ENCODE assay signal across 22 cellular contexts in the genomic region with DNA sequence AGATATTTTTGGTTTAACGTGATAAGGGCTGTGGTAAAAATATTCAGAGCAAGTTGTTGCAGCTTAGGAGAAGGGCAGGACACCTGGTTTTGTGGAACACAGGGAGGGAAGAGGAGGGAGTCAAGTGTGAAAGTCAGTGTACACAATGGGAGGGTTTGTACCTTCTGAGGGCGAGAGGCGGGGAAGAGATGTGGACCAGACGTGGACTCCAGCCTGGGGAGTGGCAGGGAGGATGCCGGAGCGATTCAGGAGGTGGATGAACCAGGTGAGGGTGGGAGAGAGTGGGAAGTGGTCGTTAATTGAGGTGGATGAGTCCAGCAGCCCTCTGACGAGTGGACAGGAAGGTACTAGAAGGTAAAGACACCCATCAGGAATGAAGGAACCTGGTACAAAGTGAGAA.
"Had no signal": no experiment of that assay in that cellular context is flagged by ENCODE, and none has a peak within 500 bp of the region (broad histone marks: within the 10 kb centered on the region; RNA-seq: fewer than 3 reads in every experiment).

No MANE protein-coding gene starts in this region.

- H3K27me3 Mint-ChIP-seq: activated T-cell treated with anti-CD3 and anti-CD28 coated beads, Interleukin-2, amount 50 U/mL, for 24 hours had no signal

- H3K4me3 ChIP-seq: coronary artery, hepatocyte, lower lobe of right lung, thyroid gland had no signal

- H3K4me2 ChIP-seq: hepatocyte had no signal

- ATAC-seq: activated CD8-positive, alpha-beta T cell treated with anti-CD3 and anti-CD28 coated beads, Interleukin-2, amount 10 ng/mL, durations not matched to agents 7 days and 5 days; left cardiac atrium; lower lobe of right lung; natural killer cell treated with Interleukin-12 subunit alpha and Interleukin-12 subunit beta and Interleukin-15 and Interleukin-18, amount 100 ng/mL, for 72 hours; WTC11 had no signal

- H2AFZ ChIP-seq: hepatocyte had no signal

- H3K79me2 ChIP-seq: hepatocyte had no signal

- H3K36me3 Mint-ChIP-seq: natural killer cell treated with Interleukin-12 subunit alpha and Interleukin-12 subunit beta and Interleukin-15 and Interleukin-18, amount 100 ng/mL, for 72 hours; WTC11 had no signal

- H3K27ac Mint-ChIP-seq: activated CD8-positive, alpha-beta T cell treated with anti-CD3 and anti-CD28 coated beads, Interleukin-2, amount 10 ng/mL, durations not matched to agents 7 days and 5 days; activated naive CD4-positive, alpha-beta T cell treated with anti-CD3 and anti-CD28 coated beads for 36 hours; activated T-cell treated with anti-CD3 and anti-CD28 coated beads, Interleukin-2, amount 50 U/mL, for 24 hours; T-helper 2 cell treated with Interferon-gamma antibody and Interleukin-4, amounts not matched to agents 5 μg/mL and 100 μg/mL, for 36 hours; WTC11 had no signal

- H3K9me3 Mint-ChIP-seq: activated naive CD4-positive, alpha-beta T cell treated with anti-CD3 and anti-CD28 coated beads for 36 hours; activated T-cell treated with anti-CD3 and anti-CD28 coated beads, Interleukin-2, amount 50 U/mL, for 24 hours; T-helper 2 cell treated with Interferon-gamma antibody and Interleukin-4, amounts not matched to agents 5 μg/mL and 100 μg/mL, for 36 hours had no signal

- H3K27me3 ChIP-seq: brain microvascular endothelial cell, hepatocyte, thyroid gland had no signal

- DNase-seq: activated CD4-positive, alpha-beta T cell treated with anti-CD3 and anti-CD28 coated beads for 4 hours; activated CD8-positive, alpha-beta T cell treated with anti-CD3 and anti-CD28 coated beads, Interleukin-2, amount 10 ng/mL, durations not matched to agents 7 days and 5 days; activated naive CD4-positive, alpha-beta T cell treated with anti-CD3 and anti-CD28 coated beads for 36 hours; activated T-cell treated with anti-CD3 and anti-CD28 coated beads, Interleukin-2, amount 50 U/mL, for 24 hours; aorta; brain microvascular endothelial cell; central memory CD4-positive, alpha-beta T cell; effector CD4-positive, alpha-beta T cell; left cardiac atrium; lower lobe of right lung; stimulated activated CD4-positive, alpha-beta T cell treated with anti-CD3 and anti-CD28 coated beads, Interleukin-12 subunit alpha, Interleukin-12 subunit beta, amount 100 ng/mL, for 4 hours; stimulated activated CD4-positive, alpha-beta T cell treated with anti-CD3 and anti-CD28 coated beads, Interleukin-1b, Interleukin-23, amount 100 ng/mL, for 48 hours; stimulated activated CD8-positive, alpha-beta memory T cell treated with anti-CD3 and anti-CD28 coated beads, Interleukin-4, amount 100 ng/mL, for 48 hours; stimulated activated naive CD4-positive, alpha-beta T cell treated with Interleukin-2 at 50 U/mL for 16 hours; thyroid gland had no signal

- FAIRE-seq: TTC549, urothelium cell line had no signal

- H3K27ac ChIP-seq: brain microvascular endothelial cell, coronary artery, hepatocyte, lower lobe of right lung, thyroid gland had no signal

- H3K36me3 ChIP-seq: brain microvascular endothelial cell, lower lobe of right lung, thyroid gland had no signal

- H3K4me3 Mint-ChIP-seq: activated CD8-positive, alpha-beta T cell treated with anti-CD3 and anti-CD28 coated beads, Interleukin-2, amount 10 ng/mL, durations not matched to agents 7 days and 5 days; activated naive CD4-positive, alpha-beta T cell treated with anti-CD3 and anti-CD28 coated beads for 36 hours; activated T-cell treated with anti-CD3 and anti-CD28 coated beads, Interleukin-2, amount 50 U/mL, for 24 hours; natural killer cell treated with Interleukin-12 subunit alpha and Interleukin-12 subunit beta and Interleukin-15 and Interleukin-18, amount 100 ng/mL, for 72 hours; T-helper 2 cell treated with Interferon-gamma antibody and Interleukin-4, amounts not matched to agents 5 μg/mL and 100 μg/mL, for 36 hours; WTC11 had no signal

- H3K9me3 ChIP-seq: lower lobe of right lung, thyroid gland had no signal
